1 cellular context compared by ENCODE assay signal in genomic region chr12:26937863-26938659, GRCh38.
TF ChIP-seq lines count a peak whose summit lies in the region.

TSS of gene FGFR1OP2 (plus strand) at chr12:26938470. CDS start at chr12:26954159, 15,689 bp downstream.
TSS of gene INTS13 (minus strand) at chr12:26937981. CDS start at chr12:26936803, 1,178 bp downstream.

TF ChIP-seq in HEK293, 187 proteins besides CTCF, POLR2A, EP300 and RAD21 (continued from another document and continues in another):
- TF ChIP-seq ZBTB17 (tag by site-specific recombination; IDR thresholded peaks at IDR 0.05) (peak; percentile 78; the same call in 1 of the 2 replicates), YY1 (tag by site-specific recombination; IDR thresholded peaks at IDR 0.05) (peak; percentile 63; the same call in 1 of the 2 replicates), ZNF596 (tag by site-specific recombination; IDR thresholded peaks at IDR 0.05) (no peak), ZNF623 (tag by site-specific recombination; IDR thresholded peaks at IDR 0.05) (0 out of 2 replicates have a peak, but pooled peaks have one; percentile 14), GLIS2 (tag by site-specific recombination; IDR thresholded peaks at IDR 0.05) (peak; percentile 71), TSHZ1 (tag by site-specific recombination; IDR thresholded peaks at IDR 0.05; ENCODE audit: borderline replicate concordance) (no peak), PATZ1 (tag by site-specific recombination; IDR thresholded peaks at IDR 0.05) (peak; percentile 86), ZBTB8A (tag by site-specific recombination; IDR thresholded peaks at IDR 0.05) (peak; percentile 42; the same call in 1 of the 2 replicates), ZNF148 (tag by site-specific recombination; IDR thresholded peaks at IDR 0.05; ENCODE audit: borderline replicate concordance) (no peak), ZNF48 (tag by site-specific recombination; IDR thresholded peaks at IDR 0.05) (no peak), KLF10 (tag by site-specific recombination; IDR thresholded peaks at IDR 0.05) (0 out of 2 replicates have a peak, but pooled peaks have one; percentile 15), ZNF155 (tag by site-specific recombination; IDR thresholded peaks at IDR 0.05) (no peak), ZNF792 (tag by site-specific recombination; IDR thresholded peaks at IDR 0.05) (no peak), ZNF366 (tag by site-specific recombination; conservative IDR thresholded peaks at IDR 0.05) (peak; percentile 91), SP7 (tag by site-specific recombination; IDR thresholded peaks at IDR 0.05) (peak; percentile 66), ZNF391 (tag by site-specific recombination; IDR thresholded peaks at IDR 0.05; ENCODE audit: borderline replicate concordance, low read depth) (peak; percentile 79; the same call in 1 of the 2 replicates), YY2 (tag by site-specific recombination; IDR thresholded peaks at IDR 0.05) (peak; percentile 65), ZNF639 (tag by site-specific recombination; IDR thresholded peaks at IDR 0.05) (0 out of 2 replicates have a peak, but pooled peaks have one; percentile 47), ZNF335 (tag by site-specific recombination; conservative IDR thresholded peaks at IDR 0.05) (peak; percentile 79), SP3 (tag by site-specific recombination; IDR thresholded peaks at IDR 0.05) (peak; percentile 89), ZNF341 (tag by site-specific recombination; IDR thresholded peaks at IDR 0.05; ENCODE audit: low read depth) (peak; percentile 70), PRDM10 (tag by site-specific recombination; IDR thresholded peaks at IDR 0.05) (peak; percentile 80), KLF16 (tag by site-specific recombination; IDR thresholded peaks at IDR 0.05) (peak; percentile 81), ZXDB (tag by site-specific recombination; IDR thresholded peaks at IDR 0.05) (peak; percentile 84), ZNF433 (tag by site-specific recombination; IDR thresholded peaks at IDR 0.05; ENCODE audit: low read depth) (no peak), KLF9 (tag by site-specific recombination; IDR thresholded peaks at IDR 0.05; ENCODE audit: low read depth) (peak; percentile 72), OVOL3 (tag by site-specific recombination; IDR thresholded peaks at IDR 0.05) (0 out of 2 replicates have a peak, but pooled peaks have one; percentile 11), ZNF24 (tag by site-specific recombination; IDR thresholded peaks at IDR 0.05) (no peak), SP2 (tag by site-specific recombination; IDR thresholded peaks at IDR 0.05) (peak; percentile 90), ZEB2 (tag by site-specific recombination; IDR thresholded peaks at IDR 0.05) (peak; percentile 90), KLF7 (tag by site-specific recombination; IDR thresholded peaks at IDR 0.05; ENCODE audit: borderline replicate concordance) (peak; percentile 26; the same call in 1 of the 2 replicates), ZNF600 (tag by site-specific recombination; IDR thresholded peaks at IDR 0.05) (peak; percentile 96), KLF17 (tag by site-specific recombination; IDR thresholded peaks at IDR 0.05) (peak; percentile 52; the same call in 1 of the 2 replicates), ZBTB10 (tag by site-specific recombination; IDR thresholded peaks at IDR 0.05) (0 out of 2 replicates have a peak, but pooled peaks have one; percentile 46), HOXA7 (CRISPR knock-in tag; IDR thresholded peaks at IDR 0.05; ENCODE audit: borderline replicate concordance) (no peak), ZNF157 (tag by site-specific recombination; IDR thresholded peaks at IDR 0.05) (no peak), ZSCAN23 (tag by site-specific recombination; IDR thresholded peaks at IDR 0.05) (peak; percentile 44; the same call in 1 of the 2 replicates), IKZF3 (tag by site-specific recombination; IDR thresholded peaks at IDR 0.05) (peak; percentile 98), PBX3 (CRISPR knock-in tag; IDR thresholded peaks at IDR 0.05) (0 out of 2 replicates have a peak, but pooled peaks have one; percentile 50), ZNF76 (tag by site-specific recombination; IDR thresholded peaks at IDR 0.05; ENCODE audit: borderline replicate concordance, low read depth) (peak; percentile 14; the same call in 1 of the 2 replicates)
